ENCODE assay signal across 8 cellular contexts in genomic region chr16:57962046-57962445, GRCh38. TPM values are rescaled to one million over a fixed set of nuclear protein-coding genes. Genes with fewer than 3 reads are reported as not detected.
"Had no signal": no experiment of that assay in that cellular context is flagged by ENCODE, and none has a peak within 500 bp of the region (broad histone marks: within the 10 kb centered on the region; RNA-seq: fewer than 3 reads in every experiment).

No MANE protein-coding gene starts in this region.

- H2AFZ ChIP-seq: GM23338 had no signal

- H3K4me2 ChIP-seq: GM23338 had no signal

- DNase-seq: H9, HCEC 1CT had no signal

- FAIRE-seq: H1, H54, HTR-8/SVneo, K562 had no signal

- H3K27ac Mint-ChIP-seq: GM23338 had no signal

- ATAC-seq: GM23338, K562 had no signal

- H3K4me3 Mint-ChIP-seq: GM23338, H9 had no signal

- H3K4me3 ChIP-seq: GM23338, K562 had no signal

- H3K9me3 Mint-ChIP-seq: GM23338, H9 had no signal

RNA-seq across cellular contexts. Expression of gene CNGB1, which starts 8.9 kb away (rescaled TPM):
- total RNA-seq: GM23338, H1, H9, HT-29, K562 had no signal
- polyA plus RNA-seq: GM23338, H1, K562 had no signal
